ENCODE assay signal across 8 cellular contexts in the genomic region with DNA sequence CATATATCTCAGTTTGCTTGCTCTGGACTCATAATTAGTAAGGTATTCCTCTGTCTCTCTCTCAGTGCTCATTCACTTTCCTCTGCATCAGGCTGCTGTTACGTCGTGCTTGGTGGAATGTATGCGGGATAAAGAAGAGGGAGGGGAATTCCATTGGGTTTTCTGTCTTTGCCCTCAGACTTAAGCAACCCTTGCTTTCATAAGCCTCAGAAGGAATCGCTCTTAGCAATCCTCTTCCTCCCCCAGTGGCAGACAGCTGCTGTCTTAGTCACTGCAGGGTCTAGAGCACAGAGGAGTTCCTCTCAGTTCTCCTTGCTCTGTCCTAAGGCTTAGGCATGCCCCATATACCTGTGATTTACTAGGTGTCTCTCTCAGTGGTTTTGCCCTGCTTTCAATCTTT. TPM values are rescaled to one million over a fixed set of nuclear protein-coding genes. Genes with fewer than 3 reads are reported as not detected.
DNase-seq lines count a peak whose midpoint lies in the region; ATAC-seq, FAIRE-seq and TF ChIP-seq lines count a peak whose summit lies in the region.

No MANE protein-coding gene starts in this region.

- CTCF ChIA-PET in RWPE1 (lab: Yijun Ruan, JAX) = interaction anchor here (0.6 kb wide), 1 partner anchor 22 kb away, joined by 3 read pairs; no protein-coding TSS in a partner anchor

- peak; percentile 9 for DNase-seq in RWPE1 (ENCODE audit: low spot score)
- DNase-seq in myocyte (ENCODE audit: low read depth) = peak; percentile 60
- no peak for DNase-seq in frontal cortex (ENCODE audit: low spot score in 2 of 2)
- no peak for DNase-seq in activated T-cell treated with anti-CD3 and anti-CD28 coated beads, Interleukin-2, amount 50 U/mL, for 48 hours
- DNase-seq in HTR-8/SVneo (ENCODE audit: insufficient read length, low spot score) = no peak
- no peak for DNase-seq in NCI-H2029 treated with DMSO at 0.1 percent for 48 hours (lab: John Stamatoyannopoulos, UW)

- H3K27ac ChIP-seq in RWPE1 = no peak overlapping the region

- FAIRE-seq in frontal cortex (lab: Jason Lieb, UNC) (no peak), HTR-8/SVneo (lab: Jason Lieb, UNC) (no peak)

- TF ChIP-seq CTCF in RWPE1 (conservative IDR thresholded peaks at IDR 0.05; ENCODE audit: low read depth) = no peak

- POLR2A ChIA-PET in RWPE1 (lab: Yijun Ruan, JAX; ENCODE audit: low non-redundant PET) = no interaction called here

- peak; percentile 95 for ATAC-seq in GM18858 (IDR thresholded peaks at IDR 0.05; ENCODE audit: unreplicated experiment)
- peak; percentile 97 for ATAC-seq in HG02571 (IDR thresholded peaks at IDR 0.05; ENCODE audit: unreplicated experiment)

RNA-seq across cellular contexts. Expression of a gene that starts 19.1 kb away (rescaled TPM):
- not detected in 2 replicates for total RNA-seq in myocyte
- polyA plus RNA-seq in myocyte (2012) = 0.15 TPM
- total RNA-seq in frontal cortex = 0.41 TPM

RNA-seq across cellular contexts. Expression of a gene that starts 52.2 kb away (rescaled TPM):
- total RNA-seq in myocyte = 26.5 and 34.2 TPM in 2 replicates
- 20.5 TPM for polyA plus RNA-seq in myocyte (2012)
- total RNA-seq in frontal cortex = 275 TPM

Comparison
In these comparisons a context has a peak if more than half of its experiments do, and no peak if none do; other contexts are left out.
1. DNase-seq: peak in RWPE1 (single experiment) and myocyte (single experiment); none in frontal cortex (0 of 2), activated T-cell treated with anti-CD3 and anti-CD28 coated beads, Interleukin-2, amount 50 U/mL, for 48 hours (0 of 2), HTR-8/SVneo (single experiment) and NCI-H2029 treated with DMSO at 0.1 percent for 48 hours (single experiment).